ENCODE assay signal across 1 cellular context in the genomic region with DNA sequence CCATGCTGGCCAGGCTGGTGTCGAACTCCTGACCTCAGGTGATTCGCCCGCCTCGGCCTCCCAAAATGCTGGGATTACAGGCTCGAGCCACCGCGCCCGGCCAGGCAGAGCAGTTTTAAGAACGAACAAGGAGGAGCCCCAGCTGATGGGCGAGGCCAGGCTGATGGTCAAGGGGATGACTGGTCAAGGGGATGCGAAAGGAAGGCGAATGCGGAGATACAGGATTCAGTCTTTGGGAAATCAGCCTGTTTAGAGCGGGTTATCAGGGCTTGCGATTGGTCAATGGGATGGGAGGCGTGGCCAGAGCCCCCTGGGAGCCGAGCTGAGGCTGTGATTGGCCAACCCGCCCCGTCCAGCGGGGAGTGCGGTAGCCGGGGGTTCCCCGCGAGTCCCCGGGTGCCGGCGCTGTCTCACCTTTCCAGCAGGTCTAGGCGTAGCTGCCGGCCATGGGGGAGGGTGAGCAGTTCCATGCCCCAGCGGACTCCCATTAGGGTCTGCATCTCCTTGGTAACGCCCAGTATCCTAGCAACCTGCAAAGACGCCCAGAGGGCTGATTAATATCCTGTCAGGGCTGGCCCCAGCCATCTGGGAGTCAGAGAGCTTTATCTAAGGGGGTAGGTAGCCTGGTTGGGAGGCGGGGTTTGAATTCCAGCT.
TF ChIP-seq lines count a peak whose summit lies in the region.

No MANE protein-coding gene starts in this region.

TF ChIP-seq in HepG2, 621 proteins besides CTCF, POLR2A, EP300 and RAD21:
- TF ChIP-seq PBX3 (CRISPR knock-in tag; IDR thresholded peaks at IDR 0.05; ENCODE audit: borderline replicate concordance) (no peak), ZNF225 (CRISPR knock-in tag; IDR thresholded peaks at IDR 0.05) (no peak), ZNF326 (CRISPR knock-in tag; IDR thresholded peaks at IDR 0.05; ENCODE audit: borderline replicate concordance) (no peak), ZNF644 (CRISPR knock-in tag; IDR thresholded peaks at IDR 0.05; ENCODE audit: low read depth) (no peak), MAFF (IDR thresholded peaks at IDR 0.05; ENCODE audit: low read depth, low read length) (no peak), RFX3 (CRISPR knock-in tag; IDR thresholded peaks at IDR 0.05) (no peak), NR1H2 (CRISPR knock-in tag; IDR thresholded peaks at IDR 0.05; ENCODE audit: borderline replicate concordance, low read depth) (no peak), ZNF749 (CRISPR knock-in tag; IDR thresholded peaks at IDR 0.05; ENCODE audit: borderline replicate concordance) (no peak), PLRG1 (conservative IDR thresholded peaks at IDR 0.05) (no peak)
- TF ChIP-seq, protein P1, sequence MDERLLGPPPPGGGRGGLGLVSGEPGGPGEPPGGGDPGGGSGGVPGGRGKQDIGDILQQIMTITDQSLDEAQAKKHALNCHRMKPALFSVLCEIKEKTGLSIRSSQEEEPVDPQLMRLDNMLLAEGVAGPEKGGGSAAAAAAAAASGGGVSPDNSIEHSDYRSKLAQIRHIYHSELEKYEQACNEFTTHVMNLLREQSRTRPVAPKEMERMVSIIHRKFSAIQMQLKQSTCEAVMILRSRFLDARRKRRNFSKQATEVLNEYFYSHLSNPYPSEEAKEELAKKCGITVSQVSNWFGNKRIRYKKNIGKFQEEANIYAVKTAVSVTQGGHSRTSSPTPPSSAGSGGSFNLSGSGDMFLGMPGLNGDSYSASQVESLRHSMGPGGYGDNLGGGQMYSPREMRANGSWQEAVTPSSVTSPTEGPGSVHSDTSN (CRISPR knock-in tag; IDR thresholded peaks at IDR 0.05), result no peak
